Comparison of ENCODE assay signal across 19 cellular contexts in the genomic region with DNA sequence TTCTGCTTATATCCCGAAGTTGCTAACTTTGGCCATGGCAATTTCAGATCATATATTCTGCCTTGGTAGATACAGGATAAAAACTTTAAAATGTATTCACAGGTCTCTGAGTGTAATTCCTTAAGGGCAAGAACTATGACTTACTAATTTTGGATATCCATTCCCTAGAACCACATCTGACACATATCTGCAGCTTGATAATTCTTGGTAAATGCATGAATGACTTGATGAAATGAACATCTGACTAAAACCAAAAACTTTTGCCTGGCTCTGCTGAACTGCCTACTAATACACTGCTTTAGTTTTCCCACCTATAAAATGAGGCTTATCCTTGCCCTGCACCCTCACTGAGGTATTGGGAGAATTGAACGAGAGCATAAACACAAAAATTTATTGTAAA. TPM values are rescaled to one million over a fixed set of nuclear protein-coding genes. Genes with fewer than 3 reads are reported as not detected.
DNase-seq lines count a peak whose midpoint lies in the region; ATAC-seq, FAIRE-seq and TF ChIP-seq lines count a peak whose summit lies in the region.
"Had no signal": no experiment of that assay in that cellular context is flagged by ENCODE, and none has a peak within 500 bp of the region (broad histone marks: within the 10 kb centered on the region; RNA-seq: fewer than 3 reads in every experiment).

No MANE protein-coding gene starts in this region.

- FAIRE-seq in RCC 7860 (lab: Jason Lieb, UNC), result peak; percentile 80
- FAIRE-seq: A204.1, D721Med, GM12892 had no signal

- no peaks in the 10 kb centered on the region for H3K36me3 ChIP-seq in kidney epithelial cell (ENCODE audit: control insufficient read depth, insufficient read depth, low read length)
- no peaks in the 10 kb centered on the region for H3K36me3 ChIP-seq in gastroesophageal sphincter

- no peak for TF ChIP-seq POLR2A in gastroesophageal sphincter (IDR thresholded peaks at IDR 0.05)

- no peak for ATAC-seq in gastroesophageal sphincter
- ATAC-seq: CD8-positive, alpha-beta T cell; GM23338 had no signal

- DNase-seq in Daoy (ENCODE audit: low read depth) (peak; percentile 38), RCC 7860 (ENCODE audit: low spot score) (peak; percentile 39), kidney epithelial cell (ENCODE audit: low read depth) (peak; percentile 32), renal cortical epithelial cell (ENCODE audit: low read depth) (peak; percentile 31), mucosa of gallbladder (ENCODE audit: low spot score) (no peak)
- no peak for DNase-seq in stimulated activated naive CD4-positive, alpha-beta T cell (lab: John Stamatoyannopoulos, UW)
- DNase-seq: CD8-positive, alpha-beta T cell; COR-L47; DMS153; DMS79 treated with DMSO at 0.1 percent for 48 hours; GDM1; H7 had no signal

- H3K4me3 ChIP-seq in kidney epithelial cell (ENCODE audit: low read depth, low read length) (no peak overlapping the region), gastroesophageal sphincter (no peak overlapping the region)
- H3K4me3 ChIP-seq: GM23338 had no signal

- H3K9me3 ChIP-seq in gastroesophageal sphincter, result no peaks in the 10 kb centered on the region

- no peak for TF ChIP-seq CTCF in kidney epithelial cell (IDR thresholded peaks at IDR 0.05; ENCODE audit: insufficient read depth, low read length, poor library complexity, severe bottlenecking)
- TF ChIP-seq CTCF in gastroesophageal sphincter (IDR thresholded peaks at IDR 0.05), result no peak

- no peaks in the 10 kb centered on the region for H3K27me3 ChIP-seq in kidney epithelial cell (ENCODE audit: control insufficient read depth, insufficient read depth, low read length)
- no peaks in the 10 kb centered on the region for H3K27me3 ChIP-seq in gastroesophageal sphincter

- WGBS in gastroesophageal sphincter (ENCODE audit: low coverage in 1 of 2), 2 donors, result 88 to 90% methylated on average over 2 of the region's 2 CpGs

- no peak overlapping the region for H3K27ac ChIP-seq in gastroesophageal sphincter

- H3K4me1 ChIP-seq in gastroesophageal sphincter, result no peaks in the 10 kb centered on the region

- TF ChIP-seq EP300 in gastroesophageal sphincter (IDR thresholded peaks at IDR 0.05), result no peak

RNA-seq across cellular contexts. Expression of a gene that starts 32.2 kb away (rescaled TPM):
- total RNA-seq in Daoy (2014; rRNA removed; shearing (Covaris generic)), result 37.0 and 105 TPM in 2 replicates
- 2.1 and 51.1 TPM in 2 replicates for total RNA-seq in kidney epithelial cell
- total RNA-seq in renal cortical epithelial cell, result 0.69 and 0.89 TPM in 2 replicates
- total RNA-seq in gastroesophageal sphincter, result 1 to 10 TPM in 3 of 4 donors, under 1 TPM in 1; 0.40 to 1.5 (median 1.3) TPM
- 1.6 TPM for total RNA-seq in mucosa of gallbladder
- total RNA-seq: B cell; CD8-positive, alpha-beta T cell; HT-29 had no signal

RNA-seq across cellular contexts. Expression of a gene that starts 57.6 kb away (rescaled TPM):
- 16.0 and 28.0 TPM in 2 replicates for total RNA-seq in Daoy (2014; rRNA removed; shearing (Covaris generic))
- total RNA-seq in kidney epithelial cell (7.1 and 11.2 TPM in 2 replicates), renal cortical epithelial cell (6.4 and 18.3 TPM in 2 replicates), gastroesophageal sphincter (10 to 100 TPM; 10.6 to 32.8 (median 19.4) TPM), mucosa of gallbladder (12.3 TPM)
- total RNA-seq: CD8-positive, alpha-beta T cell had no signal

Comparison
In these comparisons a context has a peak if more than half of its experiments do, and no peak if none do; other contexts are left out.
1. DNase-seq: peak in Daoy (single experiment), RCC 7860 (single experiment), kidney epithelial cell (single experiment) and renal cortical epithelial cell (single experiment); none in mucosa of gallbladder (single experiment) and stimulated activated naive CD4-positive, alpha-beta T cell (0 of 6).